In genomic region chr1:165369255-165369848, GRCh38 we compare ENCODE assay signal across 8 cellular contexts. TPM values are rescaled to one million over a fixed set of nuclear protein-coding genes. Genes with fewer than 3 reads are reported as not detected.
DNase-seq lines count a peak whose midpoint lies in the region; ATAC-seq, FAIRE-seq and TF ChIP-seq lines count a peak whose summit lies in the region.

No MANE protein-coding gene starts in this region.

- ATAC-seq in A549 (peak; percentile 72 to 88), HG02885 (IDR thresholded peaks at IDR 0.05; ENCODE audit: poor library complexity, unreplicated experiment) (peak; percentile 75)

- no peak overlapping the region for H3K4me2 ChIP-seq in A549

- 8% methylated on average over 9 of the region's 9 CpGs for WGBS in A549 (ENCODE audit: missing lambda C conversion rate)

- no peak for TF ChIP-seq POLR2A in A549 (IDR thresholded peaks at IDR 0.05; ENCODE audit: low read length)

- TF ChIP-seq EP300 in A549 (IDR thresholded peaks at IDR 0.05) = no peak

- peak; percentile 64 to 67 for TF ChIP-seq RAD21 in A549 (conservative IDR thresholded peaks at IDR 0.05 in 1 of 2, IDR thresholded peaks at IDR 0.05 in 1 of 2)

- peak; percentile 82 for TF ChIP-seq CTCF in A549 (IDR thresholded peaks at IDR 0.05)
- peak; percentile 95 for TF ChIP-seq CTCF in GM12864 (IDR thresholded peaks at IDR 0.05; ENCODE audit: low read depth, low read length, missing control alignments)
- peak; percentile 89 for TF ChIP-seq CTCF in foreskin fibroblast (IDR thresholded peaks at IDR 0.05; ENCODE audit: low read depth, low read length)

- FAIRE-seq in A549 (lab: Jason Lieb, UNC) = no peak

- CTCF ChIA-PET in A549 (lab: Yijun Ruan, JAX) = interaction anchor here (0.5 to 6.3 kb wide), 33 partner anchors 10 to 1006 kb away, joined by 3 to 72 read pairs (median 5); partner anchors contain the start of gene LMX1A

- intact Hi-C loops in posterior vena cava (cut with DNase I) = no loop called here

- DNase-seq in A549 (ENCODE audit: low read depth in 1 of 2, low spot score in 1 of 2) (peak; percentile 46 to 48), GM12864 (ENCODE audit: low read depth) (no peak), NCI-H82 treated with DMSO at 0.1 percent for 48 hours (lab: John Stamatoyannopoulos, UW; ENCODE audit: unreplicated experiment) (peak; percentile 60), foreskin fibroblast (peak in 1 of 2 donors; percentile 73), posterior vena cava (ENCODE audit: low spot score) (peak; percentile 90), cortex of kidney (lab: John Stamatoyannopoulos, UW) (no peak)
- peak; percentile 71 to 73 for DNase-seq in activated T-cell treated with anti-CD3 and anti-CD28 coated beads, Interleukin-2, amount 50 U/mL, for 48 hours

- no peaks in the 10 kb centered on the region for H3K4me1 ChIP-seq in A549

- H3K9me3 ChIP-seq in A549 = no peaks in the 10 kb centered on the region

- no peak overlapping the region for H3K4me3 ChIP-seq in A549
- H3K4me3 ChIP-seq in GM12864 (ENCODE audit: low read depth, low read length) = no peak overlapping the region
- H3K4me3 ChIP-seq in foreskin fibroblast (ENCODE audit: low read depth in 1 of 2, low read length in 2 of 2) = no peak overlapping the region

- H3K27ac ChIP-seq in A549 = no peak overlapping the region

- POLR2A ChIA-PET in A549 (lab: Yijun Ruan, JAX) = no interaction called here

TF ChIP-seq in A549, 52 proteins besides CTCF, POLR2A, EP300 and RAD21:
- TF ChIP-seq CHD2 (IDR thresholded peaks at IDR 0.05; ENCODE audit: low read length, partially characterized antibody) (no peak), HEYL (CRISPR knock-in tag; IDR thresholded peaks at IDR 0.05) (no peak), SREBF2 (IDR thresholded peaks at IDR 0.05) (no peak), SMC3 (IDR thresholded peaks at IDR 0.05) (peak; percentile 77), CBX2 (IDR thresholded peaks at IDR 0.05; ENCODE audit: borderline replicate concordance, low read depth) (no peak), PBX3 (IDR thresholded peaks at IDR 0.05) (no peak)

RNA-seq across cellular contexts. Expression of gene LMX1A, which starts 12.8 kb away (rescaled TPM):
- polyA plus RNA-seq in A549 (2011; rRNA removed) (not detected in 2 replicates), A549 (2017; fragmentation: RNase III; extraction: RNeasy Plus Mini Kit Qiagen cat#74134 plus additional on column Dnase treatment) (not detected in 3 replicates)
- polyA plus RNA-seq in A549 (2012; cell fraction: cytosol; rRNA removed) = not detected in 2 replicates
- polyA plus RNA-seq in A549 (2012; cell fraction: nucleus; rRNA removed) = not detected in 2 replicates
- not detected in 2 replicates for polyA minus RNA-seq in A549 (2011; rRNA and poly(A)+ RNA removed)
- total RNA-seq in posterior vena cava = under 1 TPM; 0.19 to 0.79 TPM

Comparison
In these comparisons a context has a peak if more than half of its experiments do, and no peak if none do; other contexts are left out.
1. DNase-seq: peak in A549 (2 of 2), NCI-H82 treated with DMSO at 0.1 percent for 48 hours (single experiment), activated T-cell treated with anti-CD3 and anti-CD28 coated beads, Interleukin-2, amount 50 U/mL, for 48 hours (2 of 2) and posterior vena cava (single experiment); none in GM12864 (single experiment) and cortex of kidney (single experiment).
2. Peak in every context shown above with its lines, with median percentiles within 50 percentile points of each other: CTCF ChIP-seq.